8 cellular contexts compared by ENCODE assay signal in the genomic region with DNA sequence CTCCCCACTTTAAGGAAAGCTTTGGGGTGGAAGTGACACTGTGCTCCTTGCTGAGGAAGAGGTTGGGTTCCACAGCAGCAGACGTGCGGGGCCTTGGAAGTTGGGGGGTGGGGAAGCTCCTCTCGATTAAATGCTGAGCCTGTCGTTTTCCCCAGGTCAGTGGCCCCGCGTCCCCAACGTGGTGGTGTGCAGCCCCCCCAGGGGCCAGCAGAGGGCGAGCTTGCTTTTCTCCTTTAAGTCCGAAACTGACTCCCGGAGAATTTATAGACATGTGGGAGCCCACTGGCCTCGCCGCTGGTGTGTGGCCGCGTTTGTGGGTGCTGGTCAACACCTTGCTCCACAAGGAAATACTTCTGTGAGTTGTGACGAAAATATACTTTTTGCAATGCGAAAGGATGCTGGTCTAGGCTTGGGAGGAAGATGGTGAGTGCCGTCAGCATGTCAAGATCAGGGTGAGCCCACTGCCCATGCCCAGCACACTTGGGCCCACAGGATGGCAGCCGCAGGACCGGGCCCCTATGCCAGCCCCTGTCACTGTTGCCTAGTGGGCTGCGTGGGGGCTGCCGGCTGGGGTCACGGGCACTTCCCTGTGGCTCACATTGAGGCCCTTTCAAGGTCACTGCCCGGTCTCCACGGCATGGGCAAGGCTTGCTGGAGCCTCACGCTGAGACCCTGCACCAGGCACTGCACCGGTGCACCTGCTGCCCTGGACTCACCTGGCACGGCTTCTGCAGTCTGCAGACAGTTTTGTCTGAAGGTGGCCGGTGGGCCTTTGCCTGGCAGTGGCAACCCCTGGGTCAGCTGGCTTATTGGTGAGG. TPM values are rescaled to one million over a fixed set of nuclear protein-coding genes. Genes with fewer than 3 reads are reported as not detected.
DNase-seq lines count a peak whose midpoint lies in the region; ATAC-seq, FAIRE-seq and TF ChIP-seq lines count a peak whose summit lies in the region.

No MANE protein-coding gene starts in this region.

- ATAC-seq in HG03175 (IDR thresholded peaks at IDR 0.05; ENCODE audit: unreplicated experiment) = no peak
- ATAC-seq in GM19023 (IDR thresholded peaks at IDR 0.05; ENCODE audit: unreplicated experiment) = no peak

- TF ChIP-seq CTCF in AG09319 (IDR thresholded peaks at IDR 0.05; ENCODE audit: low read depth, low read length) = peak; percentile 86

- FAIRE-seq in GM12892 (lab: Jason Lieb, UNC) = no peak

- TF ChIP-seq POLR2A in GM12892 (IDR thresholded peaks at IDR 0.05; ENCODE audit: low read depth, low read length) = no peak

- DNase-seq in AG09319 (ENCODE audit: extremely low read depth, low read depth) (no peak), GM12892 (ENCODE audit: insufficient read length) (peak; percentile 61), RPMI7951 (ENCODE audit: low read depth) (peak; percentile 23), astrocyte of the hippocampus (ENCODE audit: low read depth, low spot score) (peak; percentile 73), hypothalamus (lab: John Stamatoyannopoulos, UW) (peak in 36 of 51 donors; percentile 5 to 76 (median 28))
- peak; percentile 12 to 42 (median 35) for DNase-seq in stimulated activated CD4-positive, alpha-beta T cell treated with anti-CD3 and anti-CD28 coated beads, Interleukin-12 subunit alpha, Interleukin-12 subunit beta, amount 100 ng/mL, for 48 hours (ENCODE audit: low read depth in 2 of 3, low spot score in 1 of 3)

RNA-seq across cellular contexts. Expression of gene UVSSA, which starts 9.4 kb away (rescaled TPM):
- 12.7 TPM for polyA plus RNA-seq in GM12892 (2012; ENCODE audit: missing spikeins)
- total RNA-seq in RPMI7951 (2014; rRNA removed; shearing (Covaris generic)) = 1.2 and 2.6 TPM in 2 replicates

RNA-seq across cellular contexts. Expression of gene NKX1-1, which starts 49.9 kb away (rescaled TPM):
- not detected for polyA plus RNA-seq in GM12892 (2012; ENCODE audit: missing spikeins)
- not detected in 2 replicates for total RNA-seq in RPMI7951 (2014; rRNA removed; shearing (Covaris generic))
